Comparison of ENCODE assay signal across 9 cellular contexts in genomic region chr1:39214714-39214997, GRCh38. TPM values are rescaled to one million over a fixed set of nuclear protein-coding genes. Genes with fewer than 3 reads are reported as not detected.
DNase-seq lines count a peak whose midpoint lies in the region; ATAC-seq and TF ChIP-seq lines count a peak whose summit lies in the region.
"Had no signal": no experiment of that assay in that cellular context is flagged by ENCODE, and none has a peak within 500 bp of the region (broad histone marks: within the 10 kb centered on the region; RNA-seq: fewer than 3 reads in every experiment).

No MANE protein-coding gene starts in this region.

- TF ChIP-seq CTCF in DOHH2 (IDR thresholded peaks at IDR 0.05; ENCODE audit: low read depth, low read length, poor library complexity, severe bottlenecking): no peak
- no peak for TF ChIP-seq CTCF in endodermal cell (conservative IDR thresholded peaks at IDR 0.05)
- no peak for TF ChIP-seq CTCF in osteoblast (IDR thresholded peaks at IDR 0.05; ENCODE audit: extremely low read depth, low read depth, low read length)
- TF ChIP-seq CTCF in brain microvascular endothelial cell (IDR thresholded peaks at IDR 0.05; ENCODE audit: low read depth, low read length, missing control alignments): no peak

- H3K27me3 ChIP-seq in DOHH2 (ENCODE audit: control insufficient read depth, low read length) (no peaks in the 10 kb centered on the region), endodermal cell (ENCODE audit: control insufficient read depth, insufficient read depth, low read length, poor library complexity, severe bottlenecking) (no peaks in the 10 kb centered on the region), osteoblast (ENCODE audit: insufficient read depth, low read length) (no peaks in the 10 kb centered on the region), brain microvascular endothelial cell (replicated peaks) (no peaks in the 10 kb centered on the region)

- peak overlapping the region; percentile 64 for H3K27ac ChIP-seq in DOHH2 (ENCODE audit: low read depth, low read length)
- H3K27ac ChIP-seq in KOPT-K1 (ENCODE audit: low read depth, low read length, poor library complexity, severe bottlenecking): peak overlapping the region; percentile 80
- no peak overlapping the region for H3K27ac ChIP-seq in endodermal cell (ENCODE audit: low read depth, low read length)
- H3K27ac ChIP-seq in osteoblast (ENCODE audit: low read depth, low read length): peak overlapping the region; percentile 54
- H3K27ac ChIP-seq in brain microvascular endothelial cell: no peak overlapping the region
- H3K27ac ChIP-seq: SK-N-MC had no signal

- peak overlapping the region; percentile 72 for H3K27ac Mint-ChIP-seq in endodermal cell

- H4K20me1 ChIP-seq in DOHH2 (ENCODE audit: control insufficient read depth, insufficient read depth, low read depth, low read length) (no peaks in the 10 kb centered on the region), osteoblast (ENCODE audit: insufficient read depth, low read length) (peaks cover 35% of the 10 kb centered on the region)

- no peaks in the 10 kb centered on the region for H3K9me3 Mint-ChIP-seq in endodermal cell

- H3K36me3 ChIP-seq in DOHH2 (ENCODE audit: control insufficient read depth, low read length) (0 out of 2 replicates have a peak, but pooled peaks cover 4% of the 10 kb centered on the region), KOPT-K1 (ENCODE audit: insufficient read depth, low read length) (no peaks in the 10 kb centered on the region), endodermal cell (ENCODE audit: control insufficient read depth, insufficient read depth, low read length) (no peaks in the 10 kb centered on the region), osteoblast (ENCODE audit: insufficient read depth, low read length) (peaks cover 6% of the 10 kb centered on the region), brain microvascular endothelial cell (replicated peaks) (peaks cover 4% of the 10 kb centered on the region)

- H3K4me3 ChIP-seq in DOHH2 (ENCODE audit: low read length): peak overlapping the region; percentile 73
- H3K4me3 ChIP-seq in endodermal cell (ENCODE audit: low read length): peak overlapping the region; percentile 10
- no peak overlapping the region for H3K4me3 ChIP-seq in osteoblast (ENCODE audit: insufficient read depth, low read length)
- H3K4me3 ChIP-seq in brain microvascular endothelial cell (ENCODE audit: low read depth, low read length): no peak overlapping the region
- H3K4me3 ChIP-seq: SK-N-MC had no signal

- DNase-seq in endodermal cell: no peak
- no peak for DNase-seq in osteoblast (ENCODE audit: insufficient read length, low spot score, missing footprints)
- DNase-seq in brain microvascular endothelial cell: no peak
- DNase-seq in activated gamma-delta T cell treated with Interleukin-2 at 50 U/mL for 16 hours: no peak
- no peak for DNase-seq in KG1 (lab: John Stamatoyannopoulos, UW)

- peaks cover 45% of the 10 kb centered on the region for H3K4me1 ChIP-seq in DOHH2 (ENCODE audit: control insufficient read depth, low read length)
- peaks cover 11% of the 10 kb centered on the region for H3K4me1 ChIP-seq in endodermal cell (ENCODE audit: control insufficient read depth, insufficient read depth, low read length)
- peaks cover 28% of the 10 kb centered on the region for H3K4me1 ChIP-seq in osteoblast (ENCODE audit: insufficient read depth, low read length)

- H3K4me2 ChIP-seq in DOHH2 (ENCODE audit: low read length) (peak overlapping the region; percentile 84), osteoblast (ENCODE audit: insufficient read depth, low read length) (peak overlapping the region; percentile 14)

- H3F3A ChIP-seq in DOHH2 (ENCODE audit: control insufficient read depth, insufficient read depth): peaks cover 24% of the 10 kb centered on the region

- H3K27me3 Mint-ChIP-seq in endodermal cell (ENCODE audit: insufficient read depth): no peaks in the 10 kb centered on the region

- H3K9me3 ChIP-seq in DOHH2 (ENCODE audit: control insufficient read depth, insufficient read depth, low read length) (no peaks in the 10 kb centered on the region), KOPT-K1 (ENCODE audit: insufficient read depth, low read length, poor library complexity, severe bottlenecking) (no peaks in the 10 kb centered on the region), endodermal cell (ENCODE audit: control insufficient read depth, low read length) (no peaks in the 10 kb centered on the region), osteoblast (ENCODE audit: low read depth, low read length) (no peaks in the 10 kb centered on the region)

- peaks cover 32% of the 10 kb centered on the region for H3K79me2 ChIP-seq in DOHH2 (ENCODE audit: control insufficient read depth, low read length)
- H3K79me2 ChIP-seq in osteoblast (ENCODE audit: insufficient read depth, low read length): peaks cover 76% of the 10 kb centered on the region

- no peak for ATAC-seq in HG02852 (IDR thresholded peaks at IDR 0.05; ENCODE audit: unreplicated experiment)

- H3K4me3 Mint-ChIP-seq in endodermal cell: peak overlapping the region; percentile 2

- peaks cover 30% of the 10 kb centered on the region for H3K4me1 Mint-ChIP-seq in endodermal cell

- H3K9ac ChIP-seq in endodermal cell (ENCODE audit: extremely low read depth, low read length, poor library complexity, severe bottlenecking): no peak overlapping the region

- no peaks in the 10 kb centered on the region for H3K9me2 ChIP-seq in DOHH2 (replicated peaks; ENCODE audit: control insufficient read depth, low read length)

- no peak overlapping the region for H2AFZ ChIP-seq in osteoblast (ENCODE audit: low read length)

- WGBS in endodermal cell (ENCODE audit: insufficient coverage in 1 of 2, insufficient read length in 1 of 2), 2 experiments: 82 to 83% methylated on average over 1 of the region's 1 CpG

- in situ Hi-C loops in brain microvascular endothelial cell (cut with HindIII; ENCODE audit: low pct_ligation_motif_present, low sequenced_read_pairs): no loop called here

- H3K36me3 Mint-ChIP-seq in endodermal cell (ENCODE audit: low read depth): peaks cover 2% of the 10 kb centered on the region

RNA-seq across cellular contexts. Expression of gene MACF1, which starts 10.2 kb away (rescaled TPM):
- total RNA-seq in endodermal cell: 100 to 1,000 TPM; 214 to 251 TPM
- polyA plus RNA-seq in endodermal cell (2013, experiment 1 of 2): 89.7 TPM
- 102 TPM for polyA plus RNA-seq in endodermal cell (2013, experiment 2 of 2)
- 377 and 424 TPM in 2 replicates for total RNA-seq in osteoblast

Comparison
In these comparisons a context has a peak if more than half of its experiments do, and no peak if none do; other contexts are left out.
1. H3K27ac ChIP-seq: peak in DOHH2 (single experiment), KOPT-K1 (single experiment) and osteoblast (single experiment); none in endodermal cell (single experiment) and brain microvascular endothelial cell (single experiment).
2. H3K4me3 ChIP-seq: peak in DOHH2 (single experiment) and endodermal cell (single experiment); none in osteoblast (single experiment) and brain microvascular endothelial cell (single experiment).